2 cellular contexts compared by ENCODE assay signal in genomic region chr19:57355916-57356315, GRCh38.
TF ChIP-seq lines count a peak whose summit lies in the region.

No MANE protein-coding gene starts in this region.

TF ChIP-seq in A549, 52 proteins besides CTCF, POLR2A, EP300 and RAD21:
- TF ChIP-seq MAX (IDR thresholded peaks at IDR 0.05): no peak
- peak; percentile 92 for TF ChIP-seq MAFK (IDR thresholded peaks at IDR 0.05; ENCODE audit: partially characterized antibody)
TF ChIP-seq in A549: peak in this region for 1.

TF ChIP-seq in IMR-90, 13 proteins besides CTCF, POLR2A, EP300 and RAD21:
- TF ChIP-seq MAFK (IDR thresholded peaks at IDR 0.05; ENCODE audit: low read depth, low read length): peak; percentile 93
- no peak for TF ChIP-seq SMC3 (IDR thresholded peaks at IDR 0.05; ENCODE audit: low read depth, low read length)
